Comparison of ENCODE assay signal across 1 cellular context in the genomic region with DNA sequence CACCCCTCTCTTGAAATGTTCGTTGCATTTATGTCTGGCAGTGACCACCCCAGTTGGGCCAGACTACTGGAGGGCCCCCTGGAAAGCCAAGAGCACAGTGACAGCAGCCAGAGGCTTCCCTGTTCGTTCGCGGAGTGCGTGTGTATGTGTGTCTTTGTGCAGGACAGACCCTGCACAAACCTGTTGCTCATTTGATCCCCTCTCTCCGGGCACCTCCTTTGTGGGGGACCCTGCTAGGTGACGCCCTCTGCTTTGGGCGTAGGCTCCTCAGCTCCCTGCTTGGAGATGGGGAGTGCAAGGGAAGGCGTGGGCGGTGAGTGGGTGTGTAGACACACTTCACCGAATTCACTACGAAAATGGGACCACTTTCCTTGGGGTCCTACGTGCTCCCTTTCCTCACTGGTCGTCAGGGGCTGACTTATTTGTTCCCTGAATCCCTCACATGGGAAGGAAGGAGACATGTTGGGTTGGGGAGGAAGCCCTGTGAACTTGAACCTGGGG.
TF ChIP-seq lines count a peak whose summit lies in the region.

No MANE protein-coding gene starts in this region.

TF ChIP-seq in WTC11, 78 proteins besides CTCF, POLR2A, EP300 and RAD21 (continued from another document):
- TF ChIP-seq, protein P1, sequence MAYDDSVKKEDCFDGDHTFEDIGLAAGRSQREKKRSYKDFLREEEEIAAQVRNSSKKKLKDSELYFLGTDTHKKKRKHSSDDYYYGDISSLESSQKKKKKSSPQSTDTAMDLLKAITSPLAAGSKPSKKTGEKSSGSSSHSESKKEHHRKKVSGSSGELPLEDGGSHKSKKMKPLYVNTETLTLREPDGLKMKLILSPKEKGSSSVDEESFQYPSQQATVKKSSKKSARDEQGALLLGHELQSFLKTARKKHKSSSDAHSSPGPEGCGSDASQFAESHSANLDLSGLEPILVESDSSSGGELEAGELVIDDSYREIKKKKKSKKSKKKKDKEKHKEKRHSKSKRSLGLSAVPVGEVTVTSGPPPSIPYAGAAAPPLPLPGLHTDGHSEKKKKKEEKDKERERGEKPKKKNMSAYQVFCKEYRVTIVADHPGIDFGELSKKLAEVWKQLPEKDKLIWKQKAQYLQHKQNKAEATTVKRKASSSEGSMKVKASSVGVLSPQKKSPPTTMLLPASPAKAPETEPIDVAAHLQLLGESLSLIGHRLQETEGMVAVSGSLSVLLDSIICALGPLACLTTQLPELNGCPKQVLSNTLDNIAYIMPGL (CRISPR knock-in tag; IDR thresholded peaks at IDR 0.05): no peak
- TF ChIP-seq, protein P2, sequence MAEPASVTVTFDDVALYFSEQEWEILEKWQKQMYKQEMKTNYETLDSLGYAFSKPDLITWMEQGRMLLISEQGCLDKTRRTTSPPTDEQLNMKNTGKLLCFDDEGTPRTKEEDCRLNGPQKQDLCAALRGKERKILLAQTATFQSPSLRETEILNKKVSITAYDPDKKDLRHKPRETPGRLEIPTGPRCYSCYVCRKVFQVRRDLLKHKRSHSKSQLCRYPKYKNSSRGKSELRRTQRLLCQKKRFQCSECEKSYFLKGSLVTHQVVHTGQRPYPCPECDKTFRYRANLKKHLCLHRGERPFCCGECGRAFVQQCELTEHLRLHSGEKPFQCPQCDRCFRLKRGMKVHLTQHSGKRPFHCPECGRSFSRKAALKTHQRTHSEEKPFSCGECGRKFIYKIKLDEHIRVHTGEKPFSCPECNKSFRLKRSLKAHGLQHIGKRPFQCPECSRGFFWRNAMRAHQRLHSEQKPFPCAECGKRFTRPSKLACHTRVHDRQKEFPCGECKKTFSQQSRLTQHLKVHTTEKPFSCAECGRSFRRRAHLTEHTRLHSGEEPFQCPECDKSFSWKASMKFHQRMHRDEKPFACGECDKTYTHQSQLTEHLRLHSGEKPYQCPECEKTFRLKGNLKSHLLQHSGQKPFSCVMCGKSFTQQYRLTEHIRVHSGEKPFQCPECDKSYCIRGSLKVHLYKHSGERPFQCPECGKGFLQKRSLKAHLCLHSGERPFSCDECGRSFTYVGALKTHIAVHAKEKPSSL (CRISPR knock-in tag; conservative IDR thresholded peaks at IDR 0.05): no peak
- TF ChIP-seq ETV6 (CRISPR knock-in tag; IDR thresholded peaks at IDR 0.05) (no peak), FOXP1 (CRISPR knock-in tag; IDR thresholded peaks at IDR 0.05; ENCODE audit: borderline replicate concordance) (no peak), ZNF396 (CRISPR knock-in tag; IDR thresholded peaks at IDR 0.05; ENCODE audit: borderline replicate concordance) (no peak), GTF2I (CRISPR knock-in tag; conservative IDR thresholded peaks at IDR 0.05) (no peak), ATF1 (CRISPR knock-in tag; IDR thresholded peaks at IDR 0.05) (no peak), CBFB (CRISPR knock-in tag; IDR thresholded peaks at IDR 0.05; ENCODE audit: low read depth) (no peak)
- TF ChIP-seq, protein P3, sequence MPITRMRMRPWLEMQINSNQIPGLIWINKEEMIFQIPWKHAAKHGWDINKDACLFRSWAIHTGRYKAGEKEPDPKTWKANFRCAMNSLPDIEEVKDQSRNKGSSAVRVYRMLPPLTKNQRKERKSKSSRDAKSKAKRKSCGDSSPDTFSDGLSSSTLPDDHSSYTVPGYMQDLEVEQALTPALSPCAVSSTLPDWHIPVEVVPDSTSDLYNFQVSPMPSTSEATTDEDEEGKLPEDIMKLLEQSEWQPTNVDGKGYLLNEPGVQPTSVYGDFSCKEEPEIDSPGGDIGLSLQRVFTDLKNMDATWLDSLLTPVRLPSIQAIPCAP (CRISPR knock-in tag; IDR thresholded peaks at IDR 0.05): no peak
- TF ChIP-seq, protein P4, sequence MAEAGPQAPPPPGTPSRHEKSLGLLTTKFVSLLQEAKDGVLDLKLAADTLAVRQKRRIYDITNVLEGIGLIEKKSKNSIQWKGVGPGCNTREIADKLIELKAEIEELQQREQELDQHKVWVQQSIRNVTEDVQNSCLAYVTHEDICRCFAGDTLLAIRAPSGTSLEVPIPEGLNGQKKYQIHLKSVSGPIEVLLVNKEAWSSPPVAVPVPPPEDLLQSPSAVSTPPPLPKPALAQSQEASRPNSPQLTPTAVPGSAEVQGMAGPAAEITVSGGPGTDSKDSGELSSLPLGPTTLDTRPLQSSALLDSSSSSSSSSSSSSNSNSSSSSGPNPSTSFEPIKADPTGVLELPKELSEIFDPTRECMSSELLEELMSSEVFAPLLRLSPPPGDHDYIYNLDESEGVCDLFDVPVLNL (CRISPR knock-in tag; IDR thresholded peaks at IDR 0.05; ENCODE audit: borderline replicate concordance, low read depth): no peak
- TF ChIP-seq, protein P5, sequence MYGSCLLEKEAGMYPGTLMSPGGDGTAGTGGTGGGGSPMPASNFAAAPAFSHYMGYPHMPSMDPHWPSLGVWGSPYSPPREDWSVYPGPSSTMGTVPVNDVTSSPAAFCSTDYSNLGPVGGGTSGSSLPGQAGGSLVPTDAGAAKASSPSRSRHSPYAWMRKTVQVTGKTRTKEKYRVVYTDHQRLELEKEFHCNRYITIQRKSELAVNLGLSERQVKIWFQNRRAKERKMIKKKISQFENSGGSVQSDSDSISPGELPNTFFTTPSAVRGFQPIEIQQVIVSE (CRISPR knock-in tag; IDR thresholded peaks at IDR 0.05; ENCODE audit: borderline replicate concordance): no peak
